Comparison of ENCODE assay signal across 8 cellular contexts in genomic region chr4:139015269-139015947, GRCh38. TPM values are rescaled to one million over a fixed set of nuclear protein-coding genes. Genes with fewer than 3 reads are reported as not detected.
DNase-seq lines count a peak whose midpoint lies in the region; ATAC-seq, FAIRE-seq and TF ChIP-seq lines count a peak whose summit lies in the region.

TSS of gene NOCT (plus strand) at chr4:139015781. CDS start at chr4:139015982, 201 bp downstream.

- H3K9me3 ChIP-seq in pancreas (no peaks in the 10 kb centered on the region), tibial artery (no peaks in the 10 kb centered on the region)

- DNase-seq in GM12891 (ENCODE audit: insufficient read length, low spot score) (peak; percentile 88), NCI-H1417 treated with DMSO at 0.1 percent for 48 hours (lab: John Stamatoyannopoulos, UW) (peak; percentile 34), SW 1271 (lab: John Stamatoyannopoulos, UW) (peak; percentile 41 to 78), Right ventricle myocardium inferior (ENCODE audit: missing footprints) (peak; percentile 95), pancreas (peak; percentile 91 to 97 (median 94)), tibial artery (peak; percentile 86 to 92)
- peak; percentile 80 for DNase-seq in activated naive CD8-positive, alpha-beta T cell treated with anti-CD3 and anti-CD28 coated beads, Interleukin-2, amount 50 U/mL, for 16 hours (ENCODE audit: low read depth, low spot score)

- H3K27me3 ChIP-seq in pancreas, result no peaks in the 10 kb centered on the region
- H3K27me3 ChIP-seq in tibial artery, result no peaks in the 10 kb centered on the region

- H3K36me3 ChIP-seq in pancreas, result no peaks in the 10 kb centered on the region
- H3K36me3 ChIP-seq in tibial artery, result no peaks in the 10 kb centered on the region

- no peak for TF ChIP-seq CTCF in pancreas (IDR thresholded peaks at IDR 0.05)
- peak; percentile 28 to 41 for TF ChIP-seq CTCF in tibial artery (IDR thresholded peaks at IDR 0.05)

- H3K4me1 ChIP-seq in pancreas (peaks cover 19 to 23% (median 22%) of the 10 kb centered on the region in 3 donors), tibial artery (peaks cover 0 to 20% (median 8%) of the 10 kb centered on the region in 4 donors)

- H3K4me3 ChIP-seq in pancreas, result peak within 1 kb of the TSS; percentile 40 to 79 (median 66)
- H3K4me3 ChIP-seq in tibial artery, result peak within 1 kb of the TSS; percentile 64 to 79

- TF ChIP-seq POLR2A in GM12891 (IDR thresholded peaks at IDR 0.05; ENCODE audit: low read depth, low read length), result peak; percentile 95

- ATAC-seq in HG02798 (IDR thresholded peaks at IDR 0.05; ENCODE audit: poor library complexity, unreplicated experiment) (peak; percentile 95), Right ventricle myocardium inferior (peak; percentile 96), pancreas (peak; percentile 90 to 95 (median 92))

- peak within 1 kb of the TSS; percentile 89 to 95 (median 92) for H3K27ac ChIP-seq in pancreas
- peak within 1 kb of the TSS; percentile 84 to 87 for H3K27ac ChIP-seq in tibial artery

- FAIRE-seq in GM12891 (lab: Jason Lieb, UNC) (peak; percentile 96), pancreas (lab: Jason Lieb, UNC) (no peak)

- intact Hi-C loops in Right ventricle myocardium inferior (cut with DNase I), result loop anchor here (1.0 to 2.0 kb wide), 2 partner anchors 33 to 77 kb away; no protein-coding TSS in a partner anchor
- intact Hi-C loops in pancreas (cut with DNase I), result no loop called here
- intact Hi-C loops in tibial artery (cut with DNase I; ENCODE audit: low total_unique reads), result loop anchor here (10.0 kb wide), 1 partner anchor 159 kb away; the partner anchor contains the start of gene ELF2

- 0 to 1% methylated on average over 53 to 62 of the region's 62 CpGs for WGBS in pancreas, 2 donors

TF ChIP-seq in GM12891, 5 proteins besides CTCF, POLR2A, EP300 and RAD21:
- peak; percentile 66 for TF ChIP-seq POU2F2 (IDR thresholded peaks at IDR 0.05; ENCODE audit: low read depth, low read length)
- peak; percentile 95 for TF ChIP-seq POLR2AphosphoS5 (IDR thresholded peaks at IDR 0.05; ENCODE audit: low read depth, low read length)
- peak; percentile 98 for TF ChIP-seq TAF1 (IDR thresholded peaks at IDR 0.05; ENCODE audit: low read depth, low read length)
- TF ChIP-seq SPI1 (IDR thresholded peaks at IDR 0.05; ENCODE audit: low read depth, low read length), result no peak
- TF ChIP-seq PAX5 (IDR thresholded peaks at IDR 0.05; ENCODE audit: insufficient read depth, low read length, severe bottlenecking), result no peak

RNA-seq across cellular contexts. Expression of gene NOCT, which starts in this region (rescaled TPM):
- polyA plus RNA-seq in GM12891 (2012; ENCODE audit: low read depth, missing spikeins), result 7.6 TPM
- total RNA-seq in Right ventricle myocardium inferior (8.5 TPM), pancreas (1 to 10 TPM; 2.0 to 4.4 (median 3.3) TPM)
- 1 to 10 TPM; 1.6 to 3.0 TPM for polyA plus RNA-seq in pancreas

Comparison
In these comparisons a context has a peak if more than half of its experiments do, and no peak if none do; other contexts are left out.
1. Peak in every context shown above with its lines: DNase-seq, ATAC-seq, H3K4me3 ChIP-seq and H3K27ac ChIP-seq.
2. DNase-seq: peak in every context shown above with its lines; median percentile 95 in Right ventricle myocardium inferior; 94 in pancreas; 89 in tibial artery; 88 in GM12891; 80 in activated naive CD8-positive, alpha-beta T cell treated with anti-CD3 and anti-CD28 coated beads, Interleukin-2, amount 50 U/mL, for 16 hours; 60 in SW 1271; 34 in NCI-H1417 treated with DMSO at 0.1 percent for 48 hours.
3. CTCF ChIP-seq: peak in tibial artery (2 of 2); none in pancreas (0 of 4).
4. intact Hi-C loops: an anchor here in Right ventricle myocardium inferior (1.0 to 2.0 kb wide) and tibial artery (10.0 kb wide); none called in pancreas.